32 cellular contexts compared by ENCODE assay signal in genomic region chr7:156448918-156449317, GRCh38.
"Had no signal": no experiment of that assay in that cellular context is flagged by ENCODE, and none has a peak within 500 bp of the region (broad histone marks: within the 10 kb centered on the region; RNA-seq: fewer than 3 reads in every experiment).

No MANE protein-coding gene starts in this region.

- H3K27ac Mint-ChIP-seq: activated CD4-positive, alpha-beta memory T cell treated with anti-CD3 and anti-CD28 coated beads for 36 hours; activated CD4-positive, alpha-beta T cell treated with anti-CD3 and anti-CD28 coated beads for 36 hours; activated CD4-positive, alpha-beta T cell treated with anti-CD3 and anti-CD28 coated beads, Interleukin-2, amount 10 ng/mL, durations not matched to agents 24 days and 14 days; activated CD8-positive, alpha-beta memory T cell treated with anti-CD3 and anti-CD28 coated beads, Interleukin-2, amount 10 ng/mL, durations not matched to agents 7 days and 5 days; activated CD8-positive, alpha-beta T cell treated with anti-CD3 and anti-CD28 coated beads, Interleukin-2, amount 10 ng/mL, durations not matched to agents 7 days and 5 days; activated naive CD4-positive, alpha-beta T cell treated with anti-CD3 and anti-CD28 coated beads, Interleukin-2, amount 10 ng/mL, durations not matched to agents 7 days and 5 days; activated naive CD4-positive, alpha-beta T cell treated with anti-CD3 and anti-CD28 coated beads, Interleukin-2, amount 50 U/mL, for 72 hours; activated naive CD8-positive, alpha-beta T cell treated with anti-CD3 and anti-CD28 coated beads, Interleukin-2, amount 10 ng/mL, durations not matched to agents 7 days and 5 days; activated T-helper 1 cell treated with anti-CD3 and anti-CD28 coated beads, Interleukin-12 subunit alpha, Interleukin-12 subunit beta, Interleukin-2, Interleukin-4 antibody, amounts not matched to agents 30 ng/mL and 10 ng/mL and 1 ng/mL, durations not matched to agents 14 hours and 24 hours and 36 hours; activated T-helper 2 cell treated with anti-CD3 and anti-CD28 coated beads, Interferon-gamma antibody, Interleukin-2, Interleukin-4, amounts not matched to agents 10 μg/mL and 5 μg/mL and 100 μg/mL, durations not matched to agents 14 hours and 24 hours and 36 hours; brain had no signal

- H3K9me3 Mint-ChIP-seq: activated CD4-positive, alpha-beta memory T cell treated with anti-CD3 and anti-CD28 coated beads for 36 hours; activated CD4-positive, alpha-beta T cell treated with anti-CD3 and anti-CD28 coated beads, Interleukin-2, amount 10 ng/mL, durations not matched to agents 24 days and 14 days; activated naive CD4-positive, alpha-beta T cell treated with anti-CD3 and anti-CD28 coated beads, Interleukin-2, amount 10 ng/mL, durations not matched to agents 7 days and 5 days; activated naive CD4-positive, alpha-beta T cell treated with anti-CD3 and anti-CD28 coated beads, Interleukin-2, amount 50 U/mL, for 72 hours; activated naive CD8-positive, alpha-beta T cell treated with anti-CD3 and anti-CD28 coated beads, Interleukin-2, amount 10 ng/mL, durations not matched to agents 7 days and 5 days; activated T-helper 1 cell treated with anti-CD3 and anti-CD28 coated beads, Interleukin-12 subunit alpha, Interleukin-12 subunit beta, Interleukin-2, Interleukin-4 antibody, amounts not matched to agents 30 ng/mL and 10 ng/mL and 1 ng/mL, durations not matched to agents 14 hours and 24 hours and 36 hours; activated T-helper 2 cell treated with anti-CD3 and anti-CD28 coated beads, Interferon-gamma antibody, Interleukin-2, Interleukin-4, amounts not matched to agents 10 μg/mL and 5 μg/mL and 100 μg/mL, durations not matched to agents 14 hours and 24 hours and 36 hours; brain had no signal

- H3K9me3 ChIP-seq: ascending aorta, breast epithelium, colonic mucosa, esophagus squamous epithelium, gastroesophageal sphincter, heart right ventricle had no signal

- H3K4me3 Mint-ChIP-seq: activated CD4-positive, alpha-beta memory T cell treated with anti-CD3 and anti-CD28 coated beads for 36 hours; activated CD4-positive, alpha-beta T cell treated with anti-CD3 and anti-CD28 coated beads for 36 hours; activated CD4-positive, alpha-beta T cell treated with anti-CD3 and anti-CD28 coated beads, Interleukin-2, amount 10 ng/mL, durations not matched to agents 24 days and 14 days; activated CD8-positive, alpha-beta memory T cell treated with anti-CD3 and anti-CD28 coated beads, Interleukin-2, amount 10 ng/mL, durations not matched to agents 7 days and 5 days; activated CD8-positive, alpha-beta T cell treated with anti-CD3 and anti-CD28 coated beads, Interleukin-2, amount 10 ng/mL, durations not matched to agents 7 days and 5 days; activated naive CD4-positive, alpha-beta T cell treated with anti-CD3 and anti-CD28 coated beads, Interleukin-2, amount 10 ng/mL, durations not matched to agents 7 days and 5 days; activated naive CD8-positive, alpha-beta T cell treated with anti-CD3 and anti-CD28 coated beads, Interleukin-2, amount 10 ng/mL, durations not matched to agents 7 days and 5 days; activated T-helper 1 cell treated with anti-CD3 and anti-CD28 coated beads, Interleukin-12 subunit alpha, Interleukin-12 subunit beta, Interleukin-2, Interleukin-4 antibody, amounts not matched to agents 30 ng/mL and 10 ng/mL and 1 ng/mL, durations not matched to agents 14 hours and 24 hours and 36 hours; brain had no signal

- H3K27me3 ChIP-seq: ascending aorta, breast epithelium, cardiac muscle cell, colonic mucosa had no signal

- H3K4me1 Mint-ChIP-seq: activated CD4-positive, alpha-beta T cell treated with anti-CD3 and anti-CD28 coated beads for 36 hours; activated CD4-positive, alpha-beta T cell treated with anti-CD3 and anti-CD28 coated beads, Interleukin-2, amount 10 ng/mL, durations not matched to agents 24 days and 14 days; activated CD8-positive, alpha-beta memory T cell treated with anti-CD3 and anti-CD28 coated beads, Interleukin-2, amount 10 ng/mL, durations not matched to agents 7 days and 5 days; activated naive CD4-positive, alpha-beta T cell treated with anti-CD3 and anti-CD28 coated beads, Interleukin-2, amount 10 ng/mL, durations not matched to agents 7 days and 5 days; activated naive CD8-positive, alpha-beta T cell treated with anti-CD3 and anti-CD28 coated beads, Interleukin-2, amount 10 ng/mL, durations not matched to agents 7 days and 5 days; brain had no signal

- H3K27ac ChIP-seq: ascending aorta, breast epithelium, cardiac muscle cell, colonic mucosa, epithelial cell of prostate, esophagus squamous epithelium, gastroesophageal sphincter, heart right ventricle had no signal

- DNase-seq: activated CD4-positive, alpha-beta memory T cell treated with anti-CD3 and anti-CD28 coated beads for 36 hours; activated CD4-positive, alpha-beta T cell treated with anti-CD3 and anti-CD28 coated beads for 36 hours; activated CD4-positive, alpha-beta T cell treated with anti-CD3 and anti-CD28 coated beads, Interleukin-2, amount 10 ng/mL, durations not matched to agents 24 days and 14 days; activated CD4-positive, CD25-positive, alpha-beta regulatory T cell; activated CD4-positive, CD25-positive, alpha-beta regulatory T cell treated with anti-CD3 and anti-CD28 coated beads, Interleukin-2, amount 50 U/mL, for 72 hours; activated CD8-positive, alpha-beta memory T cell treated with anti-CD3 and anti-CD28 coated beads, Interleukin-2, amount 10 ng/mL, durations not matched to agents 7 days and 5 days; activated CD8-positive, alpha-beta memory T cell treated with anti-CD3 and anti-CD28 coated beads, Interleukin-2, amount 50 U/mL, for 4 hours; activated CD8-positive, alpha-beta T cell treated with anti-CD3 and anti-CD28 coated beads, Interleukin-2, amount 10 ng/mL, durations not matched to agents 7 days and 5 days; activated effector memory CD4-positive, alpha-beta T cell treated with anti-CD3 and anti-CD28 coated beads, Interleukin-2, amount 50 U/mL, for 16 hours; activated naive CD4-positive, alpha-beta T cell treated with anti-CD3 and anti-CD28 coated beads, Interleukin-2, amount 10 ng/mL, durations not matched to agents 7 days and 5 days; activated naive CD8-positive, alpha-beta T cell treated with anti-CD3 and anti-CD28 coated beads, Interleukin-2, amount 10 ng/mL, durations not matched to agents 7 days and 5 days; activated T-cell treated with anti-CD3 and anti-CD28 coated beads, Interleukin-2, amount 50 U/mL, for 1 hour; activated T-cell treated with anti-CD3 and anti-CD28 coated beads, Interleukin-2, amount 50 U/mL, for 48 hours; central memory CD4-positive, alpha-beta T cell; cerebellar nuclear complex; colonic mucosa; effector CD8-positive, alpha-beta T cell; esophagus squamous epithelium; foreskin melanocyte; heart right ventricle; T-helper 2 cell had no signal

- H3K4me3 ChIP-seq: ascending aorta, breast epithelium, cardiac muscle cell, colonic mucosa, esophagus squamous epithelium, gastroesophageal sphincter, heart right ventricle had no signal

- FAIRE-seq: endometrium, endothelial cell of umbilical vein had no signal

- H3K4me1 ChIP-seq: ascending aorta, breast epithelium, colonic mucosa, esophagus squamous epithelium, gastroesophageal sphincter, heart right ventricle had no signal

- H3K36me3 Mint-ChIP-seq: activated CD4-positive, alpha-beta memory T cell treated with anti-CD3 and anti-CD28 coated beads for 36 hours; activated CD8-positive, alpha-beta memory T cell treated with anti-CD3 and anti-CD28 coated beads, Interleukin-2, amount 10 ng/mL, durations not matched to agents 7 days and 5 days; activated naive CD4-positive, alpha-beta T cell treated with anti-CD3 and anti-CD28 coated beads, Interleukin-2, amount 10 ng/mL, durations not matched to agents 7 days and 5 days; activated naive CD4-positive, alpha-beta T cell treated with anti-CD3 and anti-CD28 coated beads, Interleukin-2, amount 50 U/mL, for 72 hours; activated naive CD8-positive, alpha-beta T cell treated with anti-CD3 and anti-CD28 coated beads, Interleukin-2, amount 10 ng/mL, durations not matched to agents 7 days and 5 days; brain had no signal

- H3K36me3 ChIP-seq: ascending aorta, breast epithelium, cardiac muscle cell, colonic mucosa, esophagus squamous epithelium, gastroesophageal sphincter, heart right ventricle had no signal

- ATAC-seq: activated CD4-positive, alpha-beta T cell treated with anti-CD3 and anti-CD28 coated beads for 36 hours; activated CD8-positive, alpha-beta memory T cell treated with anti-CD3 and anti-CD28 coated beads, Interleukin-2, amount 10 ng/mL, durations not matched to agents 7 days and 5 days; activated CD8-positive, alpha-beta T cell treated with anti-CD3 and anti-CD28 coated beads, Interleukin-2, amount 10 ng/mL, durations not matched to agents 7 days and 5 days; activated naive CD4-positive, alpha-beta T cell treated with anti-CD3 and anti-CD28 coated beads, Interleukin-2, amount 50 U/mL, for 72 hours; gastroesophageal sphincter; heart right ventricle had no signal
